In the genomic region with DNA sequence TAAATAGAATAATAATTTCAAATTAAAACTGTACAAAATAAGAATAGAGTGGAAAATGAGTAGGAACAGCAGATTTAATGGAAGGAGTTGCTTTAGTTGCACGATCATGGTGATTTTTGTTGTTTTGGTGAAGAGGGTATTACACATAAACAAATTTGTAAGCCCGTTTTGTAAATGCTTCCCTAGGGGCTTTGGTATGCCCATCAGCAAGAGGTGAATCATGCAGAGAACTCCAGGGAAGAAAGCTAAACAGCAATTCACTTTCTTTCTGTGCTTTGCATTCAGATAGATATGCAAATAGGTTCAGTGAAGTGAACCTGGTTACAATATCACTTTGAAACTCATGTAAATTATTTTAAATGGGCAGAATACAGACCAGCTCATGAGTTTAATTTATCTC, we compare ENCODE assay signal across 18 cellular contexts.
DNase-seq lines count a peak whose midpoint lies in the region; TF ChIP-seq lines count a peak whose summit lies in the region.
"Had no signal": no experiment of that assay in that cellular context is flagged by ENCODE, and none has a peak within 500 bp of the region (broad histone marks: within the 10 kb centered on the region; RNA-seq: fewer than 3 reads in every experiment).

No MANE protein-coding gene starts in this region.

- H3K9ac ChIP-seq in HUES48 (ENCODE audit: low read depth, low read length) (no peak overlapping the region), mesenchymal stem cell (ENCODE audit: low read length) (no peak overlapping the region)

- H4K91ac ChIP-seq in mesenchymal stem cell (ENCODE audit: low read length), result no peak overlapping the region

- H2BK120ac ChIP-seq in mesenchymal stem cell (ENCODE audit: low read depth, low read length), result no peak overlapping the region

- no peak overlapping the region for H3K23ac ChIP-seq in mesenchymal stem cell (ENCODE audit: low read length in 2 of 2)

- H2AK5ac ChIP-seq in mesenchymal stem cell (ENCODE audit: low read length, severe bottlenecking), result no peak overlapping the region

- H3K4me1 ChIP-seq in HUES48 (ENCODE audit: control insufficient read depth, insufficient read depth, low read length) (peaks cover 31% of the 10 kb centered on the region), OCI-LY7 (ENCODE audit: insufficient read depth, low read length, poor library complexity, severe bottlenecking) (no peaks in the 10 kb centered on the region), mesenchymal stem cell (ENCODE audit: control insufficient read depth, insufficient read depth, low read depth, low read length) (no peaks in the 10 kb centered on the region)

- no peak for TF ChIP-seq CTCF in OCI-LY7 (conservative IDR thresholded peaks at IDR 0.05; ENCODE audit: low read length)

- H3K27ac ChIP-seq in HUES48 (ENCODE audit: low read depth, low read length) (peak overlapping the region; percentile 82), OCI-LY7 (ENCODE audit: low read depth, low read length, poor library complexity, severe bottlenecking) (no peak overlapping the region), mesenchymal stem cell (ENCODE audit: low read length, poor library complexity, severe bottlenecking) (no peak overlapping the region)

- no peaks in the 10 kb centered on the region for H3K79me2 ChIP-seq in OCI-LY7 (ENCODE audit: insufficient read depth, low read depth, low read length)

- POLR2A ChIA-PET in OCI-LY7 (lab: Charles Lee), result interaction anchor here (0.6 to 2.0 kb wide), 2 partner anchors 9 to 13 kb away, joined by 3 to 9 read pairs; no protein-coding TSS in a partner anchor

- no peaks in the 10 kb centered on the region for H3K9me2 ChIP-seq in OCI-LY7 (ENCODE audit: insufficient read depth, low read length)

- no peak overlapping the region for H2BK15ac ChIP-seq in mesenchymal stem cell (ENCODE audit: low read depth, poor library complexity, severe bottlenecking)

- BruUV-seq in OCI-LY7 (replicated peaks; lab: Mats Ljungman, UMichigan), result no TSS peak

- H4K8ac ChIP-seq in mesenchymal stem cell (ENCODE audit: low read length), result no peak overlapping the region

- H3K14ac ChIP-seq in mesenchymal stem cell (ENCODE audit: low read length in 2 of 2), result no peak overlapping the region

- H3K4ac ChIP-seq in mesenchymal stem cell (ENCODE audit: low read depth in 1 of 2, low read length in 2 of 2), result no peak overlapping the region

- 15% methylated on average over 2 of the region's 2 CpGs for WGBS in mesenchymal stem cell

- H2BK5ac ChIP-seq in mesenchymal stem cell (ENCODE audit: low read depth, low read length, poor library complexity, severe bottlenecking), result no peak overlapping the region

- intact Hi-C loops in OCI-LY7 (cut with micrococcal nuclease; ENCODE audit: unreplicated experiment), result loop anchor here (10.0 kb wide), 1 partner anchor 275 kb away; no protein-coding TSS in a partner anchor

- H3K79me1 ChIP-seq in mesenchymal stem cell (replicated peaks; ENCODE audit: low read length, poor library complexity, severe bottlenecking), result no peaks in the 10 kb centered on the region

- H4K20me1 ChIP-seq in OCI-LY7 (ENCODE audit: insufficient read depth, low read length), result no peaks in the 10 kb centered on the region

- peak overlapping the region; percentile 9 for H3K4me3 ChIP-seq in HUES48 (ENCODE audit: low read depth, low read length)
- H3K4me3 ChIP-seq in OCI-LY7 (ENCODE audit: low read depth, low read length, poor library complexity, severe bottlenecking), result no peak overlapping the region
- no peak overlapping the region for H3K4me3 ChIP-seq in mesenchymal stem cell (ENCODE audit: insufficient read depth in 1 of 2, low read depth in 1 of 2, low read length in 2 of 2)

- CTCF ChIA-PET in OCI-LY7 (lab: Charles Lee; ENCODE audit: unreplicated experiment), result no interaction called here

- DNase-seq in OCI-LY7 (ENCODE audit: low spot score) (no peak), fibroblast of peridontal ligament (ENCODE audit: extremely low read depth) (peak; percentile 20), mesenchymal stem cell (peak; percentile 9), cerebellar nuclear complex (lab: John Stamatoyannopoulos, UW) (no peak), NCI-H345 treated with DMSO at 0.1 percent for 48 hours (lab: John Stamatoyannopoulos, UW; ENCODE audit: unreplicated experiment) (no peak), nucleus accumbens (lab: John Stamatoyannopoulos, UW) (no peak), NCI-H1694 treated with DMSO at 0.1 percent for 48 hours (lab: John Stamatoyannopoulos, UW) (no peak)
- DNase-seq: ACHN; C1 segment of cervical spinal cord; CD8-positive, alpha-beta memory T cell; GOT3; KG1; NCI-H1417 treated with DMSO at 0.1 percent for 48 hours; NCI-H1930; NCI-H345; NCI-H69; SHP77 had no signal

- H2BK12ac ChIP-seq in mesenchymal stem cell (ENCODE audit: low read length in 2 of 2), result no peak overlapping the region

- H3K4me2 ChIP-seq in OCI-LY7 (ENCODE audit: low read length), result no peak overlapping the region
- H3K4me2 ChIP-seq in mesenchymal stem cell (ENCODE audit: low read length, poor library complexity, severe bottlenecking), result no peak overlapping the region

- no peak overlapping the region for H3K18ac ChIP-seq in mesenchymal stem cell (ENCODE audit: low read depth in 1 of 2, low read length in 2 of 2)

- H3K27me3 ChIP-seq in HUES48 (ENCODE audit: control insufficient read depth, insufficient read depth, low read length), result peaks cover 34% of the 10 kb centered on the region
- no peaks in the 10 kb centered on the region for H3K27me3 ChIP-seq in mesenchymal stem cell (ENCODE audit: control insufficient read depth in 1 of 2, insufficient read depth in 1 of 2, low read length in 2 of 2)

- H3K9me3 ChIP-seq in HUES48 (ENCODE audit: control insufficient read depth, insufficient read depth, low read length) (no peaks in the 10 kb centered on the region), OCI-LY7 (ENCODE audit: low read length) (no peaks in the 10 kb centered on the region; the same call in 1 of the 2 replicates), mesenchymal stem cell (ENCODE audit: control insufficient read depth, low read length) (no peaks in the 10 kb centered on the region)

- H3K36me3 ChIP-seq in HUES48 (ENCODE audit: control insufficient read depth, insufficient read depth, low read length) (no peaks in the 10 kb centered on the region), OCI-LY7 (ENCODE audit: insufficient read depth, low read length) (no peaks in the 10 kb centered on the region), mesenchymal stem cell (ENCODE audit: control insufficient read depth in 1 of 2, insufficient read depth in 2 of 2, low read depth in 1 of 2, low read length in 2 of 2) (no peaks in the 10 kb centered on the region)

- H2AFZ ChIP-seq in OCI-LY7 (ENCODE audit: low read length) (peak overlapping the region; percentile 23; the same call in 1 of the 2 replicates), mesenchymal stem cell (ENCODE audit: low read depth, low read length) (no peak overlapping the region)

Comparison
In these comparisons a context has a peak if more than half of its experiments do, and no peak if none do; other contexts are left out.
1. DNase-seq: peak in fibroblast of peridontal ligament (single experiment) and mesenchymal stem cell (single experiment); none in OCI-LY7 (single experiment), cerebellar nuclear complex (0 of 2), NCI-H345 treated with DMSO at 0.1 percent for 48 hours (single experiment), nucleus accumbens (0 of 56) and NCI-H1694 treated with DMSO at 0.1 percent for 48 hours (single experiment).